ENCODE assay signal across 14 cellular contexts in the genomic region with DNA sequence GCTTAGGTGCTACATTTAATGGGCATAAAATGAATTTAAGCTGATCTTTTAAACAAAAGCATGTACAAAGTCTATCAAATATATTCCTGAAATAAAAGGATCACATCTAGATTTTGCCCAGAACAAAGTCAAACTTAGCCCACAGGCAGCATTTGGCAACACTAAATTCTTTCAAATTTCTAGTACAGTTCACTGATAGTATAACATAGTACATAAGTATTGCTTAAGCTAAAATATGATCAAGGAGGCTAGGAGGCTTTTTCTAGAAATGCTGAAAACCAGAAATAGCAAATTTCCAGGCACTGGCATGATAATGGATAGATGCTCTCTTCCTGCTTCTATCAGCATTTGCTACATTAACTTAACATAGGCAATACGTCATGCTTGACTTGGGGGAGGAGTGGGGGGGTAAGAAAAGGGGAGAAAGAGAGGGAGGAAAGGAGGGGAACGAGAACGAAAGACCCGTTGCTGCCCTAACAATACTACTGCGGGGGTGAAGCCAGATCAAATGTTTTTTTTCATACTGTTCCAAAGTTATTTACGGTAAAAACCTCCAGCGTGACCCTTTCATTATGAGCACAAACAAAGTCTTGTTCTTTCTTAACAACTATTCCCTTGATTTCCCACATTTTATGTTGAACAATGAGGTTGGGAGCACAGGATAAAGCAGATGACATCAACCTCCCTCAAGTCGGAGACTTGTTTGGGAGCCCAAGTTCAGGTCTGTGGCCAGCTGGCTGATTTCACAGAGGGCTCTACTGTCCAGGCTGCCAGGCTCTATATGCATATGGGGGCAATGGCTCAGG. TPM values are rescaled to one million over a fixed set of nuclear protein-coding genes. Genes with fewer than 3 reads are reported as not detected.
DNase-seq lines count a peak whose midpoint lies in the region; ATAC-seq, FAIRE-seq and TF ChIP-seq lines count a peak whose summit lies in the region.
"Had no signal": no experiment of that assay in that cellular context is flagged by ENCODE, and none has a peak within 500 bp of the region (broad histone marks: within the 10 kb centered on the region; RNA-seq: fewer than 3 reads in every experiment).

No MANE protein-coding gene starts in this region.

- peaks cover 27 to 57% of the 10 kb centered on the region in 2 donors for H3K4me1 ChIP-seq in thoracic aorta (ENCODE audit: control insufficient read depth in 1 of 2, low read depth in 2 of 2)

- no peak for FAIRE-seq in H54 (lab: Jason Lieb, UNC)

- no peaks in the 10 kb centered on the region for H3K9me3 ChIP-seq in thoracic aorta
- H3K9me3 ChIP-seq: MG63 had no signal

- DNase-seq in fibroblast of peridontal ligament (ENCODE audit: extremely low read depth) (peak; percentile 30), middle frontal gyrus (ENCODE audit: extremely low spot score, low spot score) (peak; percentile 45), thoracic aorta (ENCODE audit: low spot score) (no peak), cerebellum (ENCODE audit: low spot score) (no peak), H54 (ENCODE audit: insufficient read length, low spot score) (no peak), NCI-H524 treated with DMSO at 0.1 percent for 48 hours (lab: John Stamatoyannopoulos, UW) (no peak)
- DNase-seq in activated CD4-positive, alpha-beta T cell treated with anti-CD3 and anti-CD28 coated beads, Interleukin-2, amount 50 U/mL, for 1 hour: no peak
- DNase-seq: activated CD8-positive, alpha-beta memory T cell treated with anti-CD3 and anti-CD28 coated beads, Interleukin-2, amount 50 U/mL, for 48 hours; Calu3; MG63; NCI-H226 had no signal

- H3K4me3 ChIP-seq in thoracic aorta: peak overlapping the region; percentile 2
- H3K4me3 ChIP-seq: lung, MG63 had no signal

- no peaks in the 10 kb centered on the region for H3K36me3 ChIP-seq in thoracic aorta
- H3K36me3 ChIP-seq: MG63 had no signal

- ATAC-seq in thoracic aorta (ENCODE audit: insufficient number of reproducible peaks, low FRiP score, low read depth): peak; percentile 23

- no peak for TF ChIP-seq POLR2A in H54 (IDR thresholded peaks at IDR 0.05; ENCODE audit: low read depth, low read length)

- TF ChIP-seq CTCF in thoracic aorta (IDR thresholded peaks at IDR 0.05): no peak

- H3K27ac ChIP-seq in angular gyrus (ENCODE audit: low read depth, low read length) (peak overlapping the region; percentile 62), thoracic aorta (peak overlapping the region; percentile 1 to 3)
- H3K27ac ChIP-seq: RWPE1 had no signal

- no peaks in the 10 kb centered on the region for H3K27me3 ChIP-seq in thoracic aorta (replicated peaks; ENCODE audit: insufficient read depth)
- H3K27me3 ChIP-seq: MG63 had no signal

RNA-seq across cellular contexts. Expression of gene TMED10, which starts 10.6 kb away (rescaled TPM):
- 100 to 1,000 TPM; 258 to 342 TPM for total RNA-seq in thoracic aorta
- total RNA-seq in cerebellum: 111 TPM

RNA-seq across cellular contexts. Expression of gene NEK9, which starts 38.9 kb away (rescaled TPM):
- total RNA-seq in thoracic aorta (10 to 100 TPM; 51.3 to 65.3 TPM), cerebellum (55.7 TPM)

Comparison
In these comparisons a context has a peak if more than half of its experiments do, and no peak if none do; other contexts are left out.
1. DNase-seq: peak in fibroblast of peridontal ligament (single experiment) and middle frontal gyrus (single experiment); none in thoracic aorta (single experiment), activated CD4-positive, alpha-beta T cell treated with anti-CD3 and anti-CD28 coated beads, Interleukin-2, amount 50 U/mL, for 1 hour (single experiment), cerebellum (single experiment), H54 (single experiment) and NCI-H524 treated with DMSO at 0.1 percent for 48 hours (single experiment).